ENCODE assay signal across 13 cellular contexts in the genomic region with DNA sequence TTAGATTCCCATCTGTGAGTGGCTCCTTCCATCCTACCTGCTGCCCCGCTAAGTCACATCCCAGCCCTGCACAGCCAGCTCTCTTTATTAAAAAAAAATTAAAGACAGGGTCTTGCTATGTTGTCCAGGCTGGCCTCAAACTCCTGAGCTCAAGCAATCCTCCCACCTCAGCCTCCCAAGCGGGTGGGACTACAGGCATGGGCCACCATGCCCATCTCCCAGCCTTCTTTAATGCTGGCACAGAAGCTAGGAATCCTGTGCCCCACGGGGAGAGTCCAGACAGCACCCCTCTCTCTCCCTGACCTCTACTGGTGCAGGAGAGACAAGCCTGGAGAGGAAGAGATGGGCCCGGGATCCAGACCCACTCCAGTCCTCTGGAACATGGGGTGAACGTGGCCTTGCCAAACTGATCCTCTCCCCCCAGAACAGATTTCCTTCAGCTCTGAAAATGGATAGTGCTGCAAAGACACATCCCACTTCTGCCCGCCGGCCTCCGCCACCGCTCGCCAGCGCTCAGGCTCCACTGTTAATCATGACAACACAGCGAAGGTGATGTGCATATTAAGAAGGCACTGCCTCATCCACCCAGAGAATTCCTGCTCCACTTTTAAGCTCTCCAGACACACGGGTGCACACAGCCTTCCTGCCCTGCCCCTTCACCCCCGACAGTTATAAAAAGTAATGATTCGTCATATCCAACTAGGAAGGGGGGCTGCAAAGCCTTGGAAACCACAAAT.
"Had no signal": no experiment of that assay in that cellular context is flagged by ENCODE, and none has a peak within 500 bp of the region (broad histone marks: within the 10 kb centered on the region; RNA-seq: fewer than 3 reads in every experiment).

No MANE protein-coding gene starts in this region.

- H3K27ac Mint-ChIP-seq: activated CD4-positive, alpha-beta memory T cell treated with anti-CD3 and anti-CD28 coated beads, Interleukin-2, amount 10 ng/mL, durations not matched to agents 7 days and 5 days; activated CD4-positive, alpha-beta T cell treated with anti-CD3 and anti-CD28 coated beads for 36 hours; activated CD8-positive, alpha-beta memory T cell treated with anti-CD3 and anti-CD28 coated beads, Interleukin-2, amount 10 ng/mL, durations not matched to agents 7 days and 5 days; activated naive CD8-positive, alpha-beta T cell treated with anti-CD3 and anti-CD28 coated beads, Interleukin-2, amount 10 ng/mL, durations not matched to agents 7 days and 5 days had no signal

- ATAC-seq: activated CD4-positive, alpha-beta T cell treated with anti-CD3 and anti-CD28 coated beads for 36 hours; activated CD8-positive, alpha-beta memory T cell treated with anti-CD3 and anti-CD28 coated beads, Interleukin-2, amount 10 ng/mL, durations not matched to agents 7 days and 5 days; body of pancreas; foreskin keratinocyte; right cardiac atrium; stimulated activated naive CD8-positive, alpha-beta T cell treated with anti-CD3 and anti-CD28 coated beads, Interleukin-15, amount 100 ng/mL, for 72 hours had no signal

- H3K4me3 Mint-ChIP-seq: activated CD4-positive, alpha-beta memory T cell treated with anti-CD3 and anti-CD28 coated beads, Interleukin-2, amount 10 ng/mL, durations not matched to agents 7 days and 5 days; activated CD4-positive, alpha-beta T cell treated with anti-CD3 and anti-CD28 coated beads for 36 hours; activated CD8-positive, alpha-beta memory T cell treated with anti-CD3 and anti-CD28 coated beads, Interleukin-2, amount 10 ng/mL, durations not matched to agents 7 days and 5 days; activated naive CD8-positive, alpha-beta T cell treated with anti-CD3 and anti-CD28 coated beads, Interleukin-2, amount 10 ng/mL, durations not matched to agents 7 days and 5 days; neural crest cell; stimulated activated naive CD8-positive, alpha-beta T cell treated with anti-CD3 and anti-CD28 coated beads, Interleukin-15, amount 100 ng/mL, for 72 hours had no signal

- DNase-seq: activated CD4-positive, alpha-beta memory T cell treated with anti-CD3 and anti-CD28 coated beads, Interleukin-2, amount 10 ng/mL, durations not matched to agents 7 days and 5 days; activated CD4-positive, alpha-beta T cell treated with anti-CD3 and anti-CD28 coated beads for 36 hours; activated CD8-positive, alpha-beta memory T cell treated with anti-CD3 and anti-CD28 coated beads, Interleukin-2, amount 10 ng/mL, durations not matched to agents 7 days and 5 days; activated naive CD8-positive, alpha-beta T cell treated with anti-CD3 and anti-CD28 coated beads, Interleukin-2, amount 10 ng/mL, durations not matched to agents 7 days and 5 days; body of pancreas; foreskin keratinocyte; left lung; midbrain; stimulated activated CD4-positive, alpha-beta T cell treated with anti-CD3 and anti-CD28 coated beads, Interleukin-2, amount 100 ng/mL, for 24 hours; stimulated activated naive CD8-positive, alpha-beta T cell treated with anti-CD3 and anti-CD28 coated beads, Interleukin-15, amount 100 ng/mL, for 72 hours; trophoblast cell had no signal

- H3K27me3 Mint-ChIP-seq: activated CD4-positive, alpha-beta memory T cell treated with anti-CD3 and anti-CD28 coated beads, Interleukin-2, amount 10 ng/mL, durations not matched to agents 7 days and 5 days; activated CD4-positive, alpha-beta T cell treated with anti-CD3 and anti-CD28 coated beads for 36 hours; activated CD8-positive, alpha-beta memory T cell treated with anti-CD3 and anti-CD28 coated beads, Interleukin-2, amount 10 ng/mL, durations not matched to agents 7 days and 5 days; activated naive CD8-positive, alpha-beta T cell treated with anti-CD3 and anti-CD28 coated beads, Interleukin-2, amount 10 ng/mL, durations not matched to agents 7 days and 5 days; stimulated activated naive CD8-positive, alpha-beta T cell treated with anti-CD3 and anti-CD28 coated beads, Interleukin-15, amount 100 ng/mL, for 72 hours had no signal

- H3K9me3 Mint-ChIP-seq: activated CD4-positive, alpha-beta memory T cell treated with anti-CD3 and anti-CD28 coated beads, Interleukin-2, amount 10 ng/mL, durations not matched to agents 7 days and 5 days; activated naive CD8-positive, alpha-beta T cell treated with anti-CD3 and anti-CD28 coated beads, Interleukin-2, amount 10 ng/mL, durations not matched to agents 7 days and 5 days; neural crest cell; stimulated activated naive CD8-positive, alpha-beta T cell treated with anti-CD3 and anti-CD28 coated beads, Interleukin-15, amount 100 ng/mL, for 72 hours had no signal

- H3K36me3 Mint-ChIP-seq: activated CD8-positive, alpha-beta memory T cell treated with anti-CD3 and anti-CD28 coated beads, Interleukin-2, amount 10 ng/mL, durations not matched to agents 7 days and 5 days had no signal
